8 cellular contexts compared by ENCODE assay signal in genomic region chr1:11479375-11479979, GRCh38. TPM values are rescaled to one million over a fixed set of nuclear protein-coding genes. Genes with fewer than 3 reads are reported as not detected.
DNase-seq lines count a peak whose midpoint lies in the region; ATAC-seq, FAIRE-seq and TF ChIP-seq lines count a peak whose summit lies in the region.

No MANE protein-coding gene starts in this region.

- TF ChIP-seq CTCF in DND-41 (IDR thresholded peaks at IDR 0.05; ENCODE audit: borderline replicate concordance, extremely low read depth, low read length, poor library complexity, severe bottlenecking) (no peak), pancreas (IDR thresholded peaks at IDR 0.05) (no peak)

- no peaks in the 10 kb centered on the region for H3K79me2 ChIP-seq in DND-41 (ENCODE audit: insufficient read depth, low read length)

- H3K9ac ChIP-seq in DND-41 (ENCODE audit: low read depth, low read length) = peak overlapping the region; percentile 82

- peak overlapping the region; percentile 92 for H2AFZ ChIP-seq in DND-41 (ENCODE audit: low read depth, low read length)

- H4K20me1 ChIP-seq in DND-41 (ENCODE audit: insufficient read depth, low read length) = peaks cover 4% of the 10 kb centered on the region

- peak overlapping the region; percentile 47 to 88; a peak in 3 of 4 replicates for H3K4me3 ChIP-seq in DND-41 (ENCODE audit: low read depth in 1 of 2, low read length in 2 of 2)
- H3K4me3 ChIP-seq in effector memory CD4-positive, alpha-beta T cell (ENCODE audit: insufficient read depth, low read depth, low read length, poor library complexity, severe bottlenecking) = peak overlapping the region; percentile 55
- peak overlapping the region; percentile 19 to 55 (median 38) for H3K4me3 ChIP-seq in pancreas

- H3K36me3 ChIP-seq in DND-41 (ENCODE audit: insufficient read depth, low read length) = no peaks in the 10 kb centered on the region
- no peaks in the 10 kb centered on the region for H3K36me3 ChIP-seq in effector memory CD4-positive, alpha-beta T cell (ENCODE audit: control insufficient read depth, insufficient read depth, low read length)
- H3K36me3 ChIP-seq in pancreas = no peaks in the 10 kb centered on the region

- DNase-seq in DND-41 = no peak
- DNase-seq in NCI-H748 treated with DMSO at 0.1 percent for 48 hours (lab: John Stamatoyannopoulos, UW) = peak; percentile 11
- DNase-seq in effector memory CD4-positive, alpha-beta T cell = no peak
- DNase-seq in pancreas = peak in 1 of 6 donors; percentile 65
- no peak for DNase-seq in mucosa of gallbladder (ENCODE audit: low spot score)

- intact Hi-C loops in pancreas (cut with DNase I) = no loop called here

- no peak for FAIRE-seq in pancreas (lab: Jason Lieb, UNC)

- peaks cover 23% of the 10 kb centered on the region for H3K4me1 ChIP-seq in DND-41 (ENCODE audit: insufficient read depth, low read length)
- H3K4me1 ChIP-seq in effector memory CD4-positive, alpha-beta T cell (ENCODE audit: control insufficient read depth, insufficient read depth, low read length, poor library complexity, severe bottlenecking) = peaks cover 15% of the 10 kb centered on the region
- H3K4me1 ChIP-seq in pancreas = peaks cover 0 to 10% (median 0%) of the 10 kb centered on the region in 3 donors

- ATAC-seq in DND-41 (ENCODE audit: insufficient read depth, low read depth) = no peak
- ATAC-seq in pancreas = peak in 3 of 4 donors; percentile 3 to 5 (median 3)
- no peak for ATAC-seq in GM18520 (IDR thresholded peaks at IDR 0.05; ENCODE audit: unreplicated experiment)
- ATAC-seq in HG02623 (IDR thresholded peaks at IDR 0.05; ENCODE audit: unreplicated experiment) = no peak
- no peak for ATAC-seq in HG02981 (IDR thresholded peaks at IDR 0.05; ENCODE audit: unreplicated experiment)

- H3K9me3 ChIP-seq in DND-41 (ENCODE audit: insufficient read depth, low read length, severe bottlenecking) (no peaks in the 10 kb centered on the region), pancreas (no peaks in the 10 kb centered on the region)
- H3K9me3 ChIP-seq in effector memory CD4-positive, alpha-beta T cell (ENCODE audit: control insufficient read depth, low read length) = no peaks in the 10 kb centered on the region

- H3K4me2 ChIP-seq in DND-41 (ENCODE audit: insufficient read depth, low read length) = peak overlapping the region; percentile 99

- H3K27ac ChIP-seq in DND-41 (ENCODE audit: low read length) (peak overlapping the region; percentile 90), pancreas (no peak overlapping the region)
- no peak overlapping the region for H3K27ac ChIP-seq in effector memory CD4-positive, alpha-beta T cell (ENCODE audit: insufficient read depth, low read length, poor library complexity, severe bottlenecking)

- 2% methylated on average over 41 to 52 of the region's 52 CpGs for WGBS in pancreas, 2 donors

- H3K27me3 ChIP-seq in DND-41 (ENCODE audit: insufficient read depth, low read length, poor library complexity) = no peaks in the 10 kb centered on the region
- peaks cover 11% of the 10 kb centered on the region for H3K27me3 ChIP-seq in effector memory CD4-positive, alpha-beta T cell (replicated peaks; ENCODE audit: control insufficient read depth, insufficient read depth, low read length, poor library complexity, severe bottlenecking)
- no peaks in the 10 kb centered on the region for H3K27me3 ChIP-seq in pancreas

RNA-seq across cellular contexts. Expression of gene DISP3, which starts 0.5 kb away (rescaled TPM):
- 1 to 10 TPM in 1 of 6 donors, under 1 TPM in 5; 0.13 to 1.0 (median 0.51) TPM for total RNA-seq in pancreas
- polyA plus RNA-seq in pancreas = 1 to 10 TPM in 1 of 2 donors, under 1 TPM in 1; 0.91 to 6.7 TPM
- total RNA-seq in mucosa of gallbladder = 0.09 TPM

Comparison
In these comparisons a context has a peak if more than half of its experiments do, and no peak if none do; other contexts are left out.
1. ATAC-seq: peak in pancreas (3 of 4); none in DND-41 (single experiment), GM18520 (single experiment), HG02623 (single experiment) and HG02981 (single experiment).
2. Peak in every context shown above with its lines, with median percentiles within 50 percentile points of each other: H3K4me3 ChIP-seq.